Comparison of ENCODE assay signal across 8 cellular contexts in the genomic region with DNA sequence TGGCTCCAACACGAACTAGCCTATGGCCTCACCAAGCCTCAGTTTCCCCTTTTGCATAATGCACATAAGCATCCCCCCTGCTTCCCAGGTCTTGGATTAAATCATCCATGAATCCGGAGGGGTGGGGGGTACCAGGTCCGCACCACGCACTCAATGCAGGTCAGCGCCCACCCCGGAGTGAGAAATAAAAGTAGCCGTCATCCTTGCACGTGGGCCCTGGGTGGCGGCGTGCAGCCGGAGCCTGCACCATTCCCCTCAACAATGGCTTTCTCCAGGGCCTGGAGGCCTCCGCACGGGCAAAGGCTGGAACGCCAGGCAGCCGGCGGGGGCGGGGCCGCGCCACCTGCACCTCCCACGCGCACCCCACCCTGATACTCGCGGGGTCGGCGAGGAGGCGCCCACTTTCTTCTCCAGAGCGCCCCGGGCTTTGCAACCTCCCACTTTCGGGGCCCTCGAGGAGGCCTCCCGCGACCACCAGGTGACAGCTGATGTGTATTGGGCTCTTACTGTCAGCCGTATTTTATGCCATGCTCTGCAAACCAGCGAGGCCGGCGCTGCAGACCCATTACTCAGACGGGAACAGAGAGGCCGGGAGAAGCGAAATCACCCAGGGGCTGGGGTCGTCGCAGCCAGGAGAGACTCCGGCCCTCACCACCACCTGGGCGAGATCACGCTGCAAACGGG. TPM values are rescaled to one million over a fixed set of nuclear protein-coding genes. Genes with fewer than 3 reads are reported as not detected.
A peak's percentile ranks its signal among the peaks of the same experiment; 100 is the strongest.
DNase-seq lines count a peak whose midpoint lies in the region; ATAC-seq and TF ChIP-seq lines count a peak whose summit lies in the region.

No MANE protein-coding gene starts in this region.

- H2AK5ac ChIP-seq in mesendoderm (ENCODE audit: low read length): no peak overlapping the region

- H3K4me1 Mint-ChIP-seq in stimulated activated effector memory CD8-positive, alpha-beta T cell treated with anti-CD3 and anti-CD28 coated beads, Interleukin-12 subunit alpha, Interleukin-12 subunit beta, amount 100 ng/mL, for 72 hours: peaks cover 27% of the 10 kb centered on the region

- no peaks in the 10 kb centered on the region for H3K79me1 ChIP-seq in mesendoderm (ENCODE audit: low read length)

- POLR2A ChIA-PET in AG04449 (lab: Yijun Ruan, JAX): interaction anchor here (0.7 to 6.9 kb wide), 43 partner anchors 9 to 310 kb away, joined by 3 to 240 read pairs (median 9); a partner anchor contains a TSS

- peak overlapping the region; percentile 96 for H3K27ac Mint-ChIP-seq in stimulated activated effector memory CD8-positive, alpha-beta T cell treated with anti-CD3 and anti-CD28 coated beads, Interleukin-12 subunit alpha, Interleukin-12 subunit beta, amount 100 ng/mL, for 72 hours

- peaks cover 50% of the 10 kb centered on the region for H3K36me3 Mint-ChIP-seq in stimulated activated effector memory CD8-positive, alpha-beta T cell treated with anti-CD3 and anti-CD28 coated beads, Interleukin-12 subunit alpha, Interleukin-12 subunit beta, amount 100 ng/mL, for 72 hours

- H3K4me2 ChIP-seq in mesendoderm (ENCODE audit: low read length): peak overlapping the region; percentile 64

- peaks cover 34% of the 10 kb centered on the region for H3K4me1 ChIP-seq in ectodermal cell (ENCODE audit: control insufficient read depth, insufficient read depth, low read length)
- no peaks in the 10 kb centered on the region for H3K4me1 ChIP-seq in mesendoderm (ENCODE audit: control insufficient read depth, low read depth, low read length)

- no peak overlapping the region for H3K23ac ChIP-seq in mesendoderm (ENCODE audit: low read length)

- no peaks in the 10 kb centered on the region for H3K9me3 ChIP-seq in ectodermal cell (ENCODE audit: control insufficient read depth, low read length)

- H3K9me3 Mint-ChIP-seq in stimulated activated effector memory CD8-positive, alpha-beta T cell treated with anti-CD3 and anti-CD28 coated beads, Interleukin-12 subunit alpha, Interleukin-12 subunit beta, amount 100 ng/mL, for 72 hours: no peaks in the 10 kb centered on the region

- H3K27me3 ChIP-seq in ectodermal cell (ENCODE audit: control insufficient read depth, insufficient read depth, low read length, poor library complexity, severe bottlenecking) (peaks cover 54% of the 10 kb centered on the region), mesendoderm (ENCODE audit: insufficient read depth, low read length, poor library complexity) (no peaks in the 10 kb centered on the region)

- H3K79me2 ChIP-seq in mesendoderm (ENCODE audit: control insufficient read depth, insufficient read depth, low read length): peaks cover 26% of the 10 kb centered on the region

- no peak overlapping the region for H4K8ac ChIP-seq in mesendoderm (ENCODE audit: low read depth, low read length)

- no peak overlapping the region for H2BK5ac ChIP-seq in mesendoderm (ENCODE audit: low read length)

- TF ChIP-seq CTCF in AG04449 (IDR thresholded peaks at IDR 0.05; ENCODE audit: insufficient read depth, low read length, missing control alignments): no peak

- ATAC-seq in GM19463 (IDR thresholded peaks at IDR 0.05; ENCODE audit: unreplicated experiment): peak; percentile 4
- peak; percentile 54 for ATAC-seq in stimulated activated effector memory CD8-positive, alpha-beta T cell treated with anti-CD3 and anti-CD28 coated beads, Interleukin-12 subunit alpha, Interleukin-12 subunit beta, amount 100 ng/mL, for 72 hours

- peak overlapping the region; percentile 97 for H3K4me3 Mint-ChIP-seq in stimulated activated effector memory CD8-positive, alpha-beta T cell treated with anti-CD3 and anti-CD28 coated beads, Interleukin-12 subunit alpha, Interleukin-12 subunit beta, amount 100 ng/mL, for 72 hours

- H3K9ac ChIP-seq in mesendoderm (ENCODE audit: low read length): peak overlapping the region; percentile 63

- H4K5ac ChIP-seq in mesendoderm (ENCODE audit: low read length): no peak overlapping the region

- no peak overlapping the region for H2BK15ac ChIP-seq in mesendoderm (replicated peaks; ENCODE audit: low read depth)

- 3 to 4% methylated on average over 45 of the region's 45 CpGs for WGBS in ectodermal cell, 2 experiments
- WGBS in mesendoderm (ENCODE audit: extremely low coverage, insufficient coverage, low lambda C conversion rate): no CpG with 5 or more reads among the region's 45 CpGs

- peak overlapping the region; percentile 66 for H3K4ac ChIP-seq in mesendoderm (ENCODE audit: low read depth, low read length)

- no peak overlapping the region for H2BK120ac ChIP-seq in mesendoderm (ENCODE audit: low read depth, low read length)

- no peaks in the 10 kb centered on the region for H3K36me3 ChIP-seq in ectodermal cell (ENCODE audit: control insufficient read depth, insufficient read depth, low read length)
- no peaks in the 10 kb centered on the region for H3K36me3 ChIP-seq in mesendoderm (ENCODE audit: control insufficient read depth, insufficient read depth, low read length)

- DNase-seq in AG04449 (ENCODE audit: low read depth, low spot score) (no peak), M059J (ENCODE audit: low read depth) (peak; percentile 82), mesendoderm (peak; percentile 87), GM19238 (ENCODE audit: insufficient read length, low spot score) (no peak)
- peak; percentile 76 to 81 for DNase-seq in activated CD4-positive, alpha-beta T cell treated with anti-CD3 and anti-CD28 coated beads, Interleukin-2, amount 50 U/mL, for 48 hours
- peak; percentile 60 to 86 for DNase-seq in stimulated activated effector memory CD8-positive, alpha-beta T cell treated with anti-CD3 and anti-CD28 coated beads, Interleukin-12 subunit alpha, Interleukin-12 subunit beta, amount 100 ng/mL, for 72 hours (ENCODE audit: low spot score in 2 of 2)

- peak overlapping the region; percentile 88 for H3K56ac ChIP-seq in mesendoderm (ENCODE audit: low read length)

- H3K18ac ChIP-seq in mesendoderm (ENCODE audit: low read length): peak overlapping the region; percentile 86

- H3K27ac ChIP-seq in ectodermal cell (ENCODE audit: insufficient read depth, low read depth, low read length, poor library complexity, severe bottlenecking) (no peak overlapping the region), mesendoderm (ENCODE audit: low read depth, low read length) (peak overlapping the region; percentile 95)

- CTCF ChIA-PET in AG04449 (lab: Yijun Ruan, JAX): interaction anchor here (0.8 to 6.7 kb wide), 9 partner anchors 9 to 162 kb away, joined by 3 to 68 read pairs (median 4); no protein-coding TSS in a partner anchor

- peak overlapping the region; percentile 65 for H3K4me3 ChIP-seq in AG04449 (ENCODE audit: low read depth, low read length)
- H3K4me3 ChIP-seq in ectodermal cell (ENCODE audit: insufficient read depth, low read depth, low read length): peak overlapping the region; percentile 29
- peak overlapping the region; percentile 24 for H3K4me3 ChIP-seq in mesendoderm (ENCODE audit: low read length)

RNA-seq across cellular contexts. Expression of a gene that starts 0.8 kb away (rescaled TPM):
- 38.8 and 54.0 TPM in 2 replicates for total RNA-seq in M059J (2014; rRNA removed; shearing (Covaris generic))
- 5.6 TPM for polyA plus RNA-seq in ectodermal cell (2013, experiment 1 of 4)
- polyA plus RNA-seq in ectodermal cell (2013, experiment 2 of 4): 4.5 TPM
- polyA plus RNA-seq in ectodermal cell (2013, experiment 3 of 4): 4.3 TPM
- 1.9 TPM for polyA plus RNA-seq in ectodermal cell (2013, experiment 4 of 4)
- polyA plus RNA-seq in mesendoderm (2013, experiment 1 of 2): 43.7 TPM
- polyA plus RNA-seq in mesendoderm (2013, experiment 2 of 2): 44.8 TPM

RNA-seq across cellular contexts. Expression of a gene that starts 18.4 kb away (rescaled TPM):
- total RNA-seq in M059J (2014; rRNA removed; shearing (Covaris generic)): 57.9 and 114 TPM in 2 replicates
- 210 TPM for polyA plus RNA-seq in ectodermal cell (2013, experiment 1 of 4)
- polyA plus RNA-seq in ectodermal cell (2013, experiment 2 of 4): 193 TPM
- polyA plus RNA-seq in ectodermal cell (2013, experiment 3 of 4): 120 TPM
- 124 TPM for polyA plus RNA-seq in ectodermal cell (2013, experiment 4 of 4)
- 144 TPM for polyA plus RNA-seq in mesendoderm (2013, experiment 1 of 2)
- 143 TPM for polyA plus RNA-seq in mesendoderm (2013, experiment 2 of 2)

RNA-seq across cellular contexts. Expression of a gene that starts 47.8 kb away (rescaled TPM):
- total RNA-seq in M059J (2014; rRNA removed; shearing (Covaris generic)): 38.5 and 48.3 TPM in 2 replicates
- polyA plus RNA-seq in ectodermal cell (2013, experiment 1 of 4): 93.0 TPM
- 90.3 TPM for polyA plus RNA-seq in ectodermal cell (2013, experiment 2 of 4)
- 99.9 TPM for polyA plus RNA-seq in ectodermal cell (2013, experiment 3 of 4)
- polyA plus RNA-seq in ectodermal cell (2013, experiment 4 of 4): 107 TPM
- polyA plus RNA-seq in mesendoderm (2013, experiment 1 of 2): 215 TPM
- polyA plus RNA-seq in mesendoderm (2013, experiment 2 of 2): 208 TPM

Comparison
In these comparisons a context has a peak if more than half of its experiments do, and no peak if none do; other contexts are left out.
1. DNase-seq: peak in M059J (single experiment), activated CD4-positive, alpha-beta T cell treated with anti-CD3 and anti-CD28 coated beads, Interleukin-2, amount 50 U/mL, for 48 hours (2 of 2), mesendoderm (single experiment) and stimulated activated effector memory CD8-positive, alpha-beta T cell treated with anti-CD3 and anti-CD28 coated beads, Interleukin-12 subunit alpha, Interleukin-12 subunit beta, amount 100 ng/mL, for 72 hours (2 of 2); none in AG04449 (single experiment) and GM19238 (single experiment).
2. Peak in every context shown above with its lines, with median percentiles within 50 percentile points of each other: H3K4me3 ChIP-seq.